Comparison of ENCODE assay signal across 1 cellular context in genomic region chr15:84658788-84659411, GRCh38.
TF ChIP-seq lines count a peak whose summit lies in the region.

No MANE protein-coding gene starts in this region.

TF ChIP-seq in H1, 55 proteins besides CTCF, POLR2A, EP300 and RAD21:
- TF ChIP-seq TEAD4 (IDR thresholded peaks at IDR 0.05; ENCODE audit: low read depth, low read length) = no peak
- TF ChIP-seq POLR2AphosphoS5 (IDR thresholded peaks at IDR 0.05; ENCODE audit: low read depth, low read length) = no peak
TF ChIP-seq in H1: peak in this region for 0.
